In the genomic region with DNA sequence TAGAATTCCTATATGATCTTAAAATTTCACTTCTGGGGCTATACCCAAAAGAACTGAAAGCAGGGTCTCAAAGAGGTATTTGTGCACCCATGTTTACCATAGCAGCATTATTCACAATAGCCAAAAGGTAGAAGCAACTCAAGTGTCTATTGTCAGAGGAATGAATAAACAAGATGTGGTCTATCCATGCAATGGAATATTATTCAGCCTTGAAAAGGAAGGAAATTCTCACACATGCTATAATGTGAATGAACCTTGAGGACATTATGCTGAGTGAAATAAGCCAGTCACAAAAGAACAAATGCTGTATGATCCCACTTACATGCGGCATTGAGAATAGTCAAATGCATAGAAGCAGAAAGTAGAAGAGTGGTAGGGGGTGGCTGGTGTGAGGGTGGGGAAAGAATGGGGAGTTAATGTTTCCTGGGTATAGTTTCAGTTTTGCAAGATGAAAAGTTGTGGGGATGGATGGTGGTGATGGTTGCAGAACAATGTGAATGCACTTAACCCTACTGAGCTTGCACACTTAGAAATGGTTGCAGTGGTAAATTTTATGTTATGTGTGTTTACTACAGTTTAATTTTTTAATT, we compare ENCODE assay signal across 21 cellular contexts.
A peak's percentile ranks its signal among the peaks of the same experiment; 100 is the strongest.
DNase-seq lines count a peak whose midpoint lies in the region; ATAC-seq and TF ChIP-seq lines count a peak whose summit lies in the region.
"Had no signal": no experiment of that assay in that cellular context is flagged by ENCODE, and none has a peak within 500 bp of the region (broad histone marks: within the 10 kb centered on the region; RNA-seq: fewer than 3 reads in every experiment).

No MANE protein-coding gene starts in this region.

- peaks cover 34% of the 10 kb centered on the region for H3K36me3 Mint-ChIP-seq in activated CD4-positive, alpha-beta T cell treated with anti-CD3 and anti-CD28 coated beads, Interleukin-2, amount 10 ng/mL, durations not matched to agents 7 days and 5 days (ENCODE audit: low read depth)
- H3K36me3 Mint-ChIP-seq in activated B cell treated with CpG ODN at 0.5 μM for 24 hours (ENCODE audit: low read depth): no peaks in the 10 kb centered on the region
- peaks cover 20% of the 10 kb centered on the region for H3K36me3 Mint-ChIP-seq in natural killer cell treated with Interleukin-12 subunit alpha and Interleukin-12 subunit beta and Interleukin-15 and Interleukin-18, amount 100 ng/mL, for 72 hours
- H3K36me3 Mint-ChIP-seq: naive B cell had no signal

- TF ChIP-seq CTCF in activated B cell treated with CpG ODN at 0.5 μM for 24 hours (IDR thresholded peaks at IDR 0.05) (no peak), SK-N-SH (IDR thresholded peaks at IDR 0.05) (no peak), left lung (IDR thresholded peaks at IDR 0.05) (no peak)

- intact Hi-C loops in activated B cell treated with CpG ODN at 0.5 μM for 24 hours (cut with micrococcal nuclease): no loop called here
- intact Hi-C loops in left lung (cut with DNase I): no loop called here

- H3K27ac ChIP-seq in SK-N-SH (ENCODE audit: low read depth in 2 of 2, low read length in 1 of 2) (no peak overlapping the region), left lung (no peak overlapping the region)
- H3K27ac ChIP-seq: A549, esophagus squamous epithelium, lower lobe of right lung, SK-N-MC had no signal

- no peaks in the 10 kb centered on the region for H3K27me3 Mint-ChIP-seq in activated CD4-positive, alpha-beta T cell treated with anti-CD3 and anti-CD28 coated beads, Interleukin-2, amount 10 ng/mL, durations not matched to agents 7 days and 5 days
- no peaks in the 10 kb centered on the region for H3K27me3 Mint-ChIP-seq in activated B cell treated with CpG ODN at 0.5 μM for 24 hours
- no peaks in the 10 kb centered on the region for H3K27me3 Mint-ChIP-seq in natural killer cell treated with Interleukin-12 subunit alpha and Interleukin-12 subunit beta and Interleukin-15 and Interleukin-18, amount 100 ng/mL, for 72 hours
- H3K27me3 Mint-ChIP-seq: CD4-positive, alpha-beta T cell; naive B cell had no signal

- peak overlapping the region; percentile 81 for H3K27ac Mint-ChIP-seq in activated CD4-positive, alpha-beta T cell treated with anti-CD3 and anti-CD28 coated beads, Interleukin-2, amount 10 ng/mL, durations not matched to agents 7 days and 5 days
- H3K27ac Mint-ChIP-seq in activated B cell treated with CpG ODN at 0.5 μM for 24 hours: peak overlapping the region; percentile 73
- H3K27ac Mint-ChIP-seq in natural killer cell treated with Interleukin-12 subunit alpha and Interleukin-12 subunit beta and Interleukin-15 and Interleukin-18, amount 100 ng/mL, for 72 hours: peak overlapping the region; percentile 96 to 100
- H3K27ac Mint-ChIP-seq: CD4-positive, alpha-beta T cell; H9 had no signal

- peaks cover 72% of the 10 kb centered on the region for H3K4me1 Mint-ChIP-seq in activated CD4-positive, alpha-beta T cell treated with anti-CD3 and anti-CD28 coated beads, Interleukin-2, amount 10 ng/mL, durations not matched to agents 7 days and 5 days
- H3K4me1 Mint-ChIP-seq in activated B cell treated with CpG ODN at 0.5 μM for 24 hours: peaks cover 87% of the 10 kb centered on the region
- H3K4me1 Mint-ChIP-seq in natural killer cell treated with Interleukin-12 subunit alpha and Interleukin-12 subunit beta and Interleukin-15 and Interleukin-18, amount 100 ng/mL, for 72 hours (ENCODE audit: low read depth in 2 of 2): peaks cover 72 to 75% of the 10 kb centered on the region in 2 donors

- H3K9ac ChIP-seq in SK-N-SH: no peak overlapping the region

- no peaks in the 10 kb centered on the region for H3K27me3 ChIP-seq in SK-N-SH (ENCODE audit: insufficient read depth)
- no peaks in the 10 kb centered on the region for H3K27me3 ChIP-seq in left lung
- H3K27me3 ChIP-seq: esophagus squamous epithelium, MG63 had no signal

- no peak for TF ChIP-seq EP300 in SK-N-SH (IDR thresholded peaks at IDR 0.05; ENCODE audit: borderline replicate concordance in 1 of 2, low read depth in 1 of 2, low read length in 1 of 2)

- no peaks in the 10 kb centered on the region for H4K20me1 ChIP-seq in SK-N-SH (ENCODE audit: insufficient read depth)

- no peak overlapping the region for H2AFZ ChIP-seq in SK-N-SH (ENCODE audit: low read depth)

- H3K9me2 ChIP-seq in SK-N-SH: no peaks in the 10 kb centered on the region

- CTCF ChIA-PET in activated CD4-positive, alpha-beta T cell treated with anti-CD3 and anti-CD28 coated beads, Interleukin-2, amount 10 ng/mL, durations not matched to agents 7 days and 5 days (lab: Charles Lee): interaction anchor here (1.2 to 1.7 kb wide), 4 partner anchors 15 to 23 kb away, joined by 3 to 5 read pairs (median 5); no protein-coding TSS in a partner anchor
- CTCF ChIA-PET in activated B cell treated with CpG ODN at 0.5 μM for 24 hours (lab: Charles Lee) (interaction anchor here (2.0 kb wide), 1 partner anchor 77 kb away, joined by 5 read pairs; no protein-coding TSS in a partner anchor), SK-N-SH (lab: Yijun Ruan, JAX) (interaction anchor here (0.5 kb wide), 1 partner anchor 1183 kb away, joined by 3 read pairs; no protein-coding TSS in a partner anchor)

- H3K4me2 ChIP-seq in SK-N-SH: no peak overlapping the region
- H3K4me2 ChIP-seq: A549 had no signal

- peak; percentile 26 for ATAC-seq in GM21619 (IDR thresholded peaks at IDR 0.05; ENCODE audit: unreplicated experiment)
- ATAC-seq in activated B cell treated with CpG ODN at 0.5 μM for 24 hours (ENCODE audit: low read depth): no peak
- ATAC-seq in natural killer cell treated with Interleukin-12 subunit alpha and Interleukin-12 subunit beta and Interleukin-15 and Interleukin-18, amount 100 ng/mL, for 72 hours: peak; percentile 72 to 82
- no peak for ATAC-seq in HG03196 (IDR thresholded peaks at IDR 0.05; ENCODE audit: unreplicated experiment)
- no peak for ATAC-seq in left lung
- ATAC-seq: A549, lower lobe of right lung had no signal

- H3K9me3 ChIP-seq in SK-N-SH (no peaks in the 10 kb centered on the region), left lung (peaks cover 0 to 3% of the 10 kb centered on the region in 2 donors)
- H3K9me3 ChIP-seq: esophagus squamous epithelium, lower lobe of right lung, MG63 had no signal

- H3K9me3 Mint-ChIP-seq in activated CD4-positive, alpha-beta T cell treated with anti-CD3 and anti-CD28 coated beads, Interleukin-2, amount 10 ng/mL, durations not matched to agents 7 days and 5 days: peaks cover 29% of the 10 kb centered on the region
- peaks cover 2% of the 10 kb centered on the region for H3K9me3 Mint-ChIP-seq in activated B cell treated with CpG ODN at 0.5 μM for 24 hours
- peaks cover 4% of the 10 kb centered on the region for H3K9me3 Mint-ChIP-seq in natural killer cell treated with Interleukin-12 subunit alpha and Interleukin-12 subunit beta and Interleukin-15 and Interleukin-18, amount 100 ng/mL, for 72 hours
- H3K9me3 Mint-ChIP-seq: CD4-positive, alpha-beta T cell; naive B cell had no signal

- H3K4me3 ChIP-seq in SK-N-SH (ENCODE audit: low read depth in 2 of 2, low read length in 1 of 2): no peak overlapping the region
- no peak overlapping the region for H3K4me3 ChIP-seq in left lung
- H3K4me3 ChIP-seq: A549, esophagus squamous epithelium, lower lobe of right lung, MG63, SK-N-MC, skin epidermis had no signal

- H3K4me1 ChIP-seq in SK-N-SH (ENCODE audit: control insufficient read depth in 1 of 2, insufficient read depth in 2 of 2, low read depth in 1 of 2, low read length in 1 of 2) (no peaks in the 10 kb centered on the region), left lung (peaks cover 0 to 15% of the 10 kb centered on the region in 2 donors)
- H3K4me1 ChIP-seq: lower lobe of right lung had no signal

- H3K36me3 ChIP-seq in SK-N-SH (replicated peaks in 1 of 2; ENCODE audit: control insufficient read depth in 1 of 2, insufficient read depth in 2 of 2, low read length in 1 of 2) (no peaks in the 10 kb centered on the region), left lung (no peaks in the 10 kb centered on the region)
- H3K36me3 ChIP-seq: esophagus squamous epithelium, lower lobe of right lung, MG63 had no signal

- POLR2A ChIA-PET in activated CD4-positive, alpha-beta T cell treated with anti-CD3 and anti-CD28 coated beads, Interleukin-2, amount 10 ng/mL, durations not matched to agents 7 days and 5 days (lab: Charles Lee): no interaction called here
- POLR2A ChIA-PET in activated B cell treated with CpG ODN at 0.5 μM for 24 hours (lab: Charles Lee) (interaction anchor here (0.8 to 8.7 kb wide), 6 partner anchors 10 to 395 kb away, joined by 3 to 214 read pairs (median 6); no protein-coding TSS in a partner anchor), SK-N-SH (lab: Yijun Ruan, JAX) (no interaction called here)

- whole genome bisulfite sequencing in SK-N-SH (ENCODE audit: low lambda C conversion rate): 97% methylated on average over 1 of the region's 1 CpG

- peaks cover 1% of the 10 kb centered on the region for H3F3A ChIP-seq in SK-N-SH (replicated peaks; ENCODE audit: insufficient read depth)

- H3K4me3 Mint-ChIP-seq in activated CD4-positive, alpha-beta T cell treated with anti-CD3 and anti-CD28 coated beads, Interleukin-2, amount 10 ng/mL, durations not matched to agents 7 days and 5 days: peak overlapping the region; percentile 1
- no peak overlapping the region for H3K4me3 Mint-ChIP-seq in activated B cell treated with CpG ODN at 0.5 μM for 24 hours
- peak overlapping the region; percentile 40 for H3K4me3 Mint-ChIP-seq in natural killer cell treated with Interleukin-12 subunit alpha and Interleukin-12 subunit beta and Interleukin-15 and Interleukin-18, amount 100 ng/mL, for 72 hours
- H3K4me3 Mint-ChIP-seq: CD4-positive, alpha-beta T cell; H9 had no signal

- DNase-seq in activated CD4-positive, alpha-beta T cell treated with anti-CD3 and anti-CD28 coated beads, Interleukin-2, amount 10 ng/mL, durations not matched to agents 7 days and 5 days: peak; percentile 64
- DNase-seq in activated CD4-positive, alpha-beta T cell treated with anti-CD3 and anti-CD28 coated beads, Interleukin-2, amount 50 U/mL, for 48 hours: no peak
- no peak for DNase-seq in activated B cell treated with CpG ODN at 0.5 μM for 24 hours
- DNase-seq in natural killer cell treated with Interleukin-12 subunit alpha and Interleukin-12 subunit beta and Interleukin-15 and Interleukin-18, amount 100 ng/mL, for 72 hours (ENCODE audit: low spot score): peak; percentile 77
- DNase-seq in SK-N-SH: no peak
- DNase-seq in left lung: no peak
- DNase-seq: CD4-positive, alpha-beta T cell; DMS79; esophagus squamous epithelium; H9; lower lobe of right lung; MG63; naive B cell; NCI-H2081 treated with DMSO at 0.1 percent for 48 hours; NCI-H526; posterior cingulate gyrus had no signal

- H3K79me2 ChIP-seq in SK-N-SH (ENCODE audit: insufficient read depth): no peaks in the 10 kb centered on the region

- no peak for TF ChIP-seq RAD21 in SK-N-SH (IDR thresholded peaks at IDR 0.05; ENCODE audit: low read length)

TF ChIP-seq in SK-N-SH, 30 proteins besides CTCF, POLR2A, EP300 and RAD21 (continues in another document):
- TF ChIP-seq NFIC (IDR thresholded peaks at IDR 0.05; ENCODE audit: borderline replicate concordance): no peak
- no peak for TF ChIP-seq POLR2AphosphoS5 (IDR thresholded peaks at IDR 0.05; ENCODE audit: low read depth, low read length)
- no peak for TF ChIP-seq FOXM1 (IDR thresholded peaks at IDR 0.05; ENCODE audit: low read depth)

Comparison
In these comparisons a context has a peak if more than half of its experiments do, and no peak if none do; other contexts are left out.
1. DNase-seq: peak in activated CD4-positive, alpha-beta T cell treated with anti-CD3 and anti-CD28 coated beads, Interleukin-2, amount 10 ng/mL, durations not matched to agents 7 days and 5 days (single experiment) and natural killer cell treated with Interleukin-12 subunit alpha and Interleukin-12 subunit beta and Interleukin-15 and Interleukin-18, amount 100 ng/mL, for 72 hours (single experiment); none in activated CD4-positive, alpha-beta T cell treated with anti-CD3 and anti-CD28 coated beads, Interleukin-2, amount 50 U/mL, for 48 hours (0 of 2), activated B cell treated with CpG ODN at 0.5 μM for 24 hours (single experiment), SK-N-SH (single experiment) and left lung (0 of 2).
2. ATAC-seq: peak in GM21619 (single experiment) and natural killer cell treated with Interleukin-12 subunit alpha and Interleukin-12 subunit beta and Interleukin-15 and Interleukin-18, amount 100 ng/mL, for 72 hours (2 of 2); none in activated B cell treated with CpG ODN at 0.5 μM for 24 hours (single experiment), HG03196 (single experiment) and left lung (single experiment).
3. Peak in every context shown above with its lines, with median percentiles within 50 percentile points of each other: H3K27ac Mint-ChIP-seq.